Comparison of ENCODE assay signal across 1 cellular context in genomic region chr3:39414421-39414907, GRCh38.
TF ChIP-seq lines count a peak whose summit lies in the region.

No MANE protein-coding gene starts in this region.

TF ChIP-seq in GM12878, 131 proteins besides CTCF, POLR2A, EP300 and RAD21 (continued from another document):
- no peak for TF ChIP-seq ZBTB4 (CRISPR knock-in tag; IDR thresholded peaks at IDR 0.05)
- TF ChIP-seq E2F4 (IDR thresholded peaks at IDR 0.05; ENCODE audit: low read depth, low read length) = no peak
- TF ChIP-seq CREM (IDR thresholded peaks at IDR 0.05; ENCODE audit: low read depth) = no peak
- TF ChIP-seq, protein P1, sequence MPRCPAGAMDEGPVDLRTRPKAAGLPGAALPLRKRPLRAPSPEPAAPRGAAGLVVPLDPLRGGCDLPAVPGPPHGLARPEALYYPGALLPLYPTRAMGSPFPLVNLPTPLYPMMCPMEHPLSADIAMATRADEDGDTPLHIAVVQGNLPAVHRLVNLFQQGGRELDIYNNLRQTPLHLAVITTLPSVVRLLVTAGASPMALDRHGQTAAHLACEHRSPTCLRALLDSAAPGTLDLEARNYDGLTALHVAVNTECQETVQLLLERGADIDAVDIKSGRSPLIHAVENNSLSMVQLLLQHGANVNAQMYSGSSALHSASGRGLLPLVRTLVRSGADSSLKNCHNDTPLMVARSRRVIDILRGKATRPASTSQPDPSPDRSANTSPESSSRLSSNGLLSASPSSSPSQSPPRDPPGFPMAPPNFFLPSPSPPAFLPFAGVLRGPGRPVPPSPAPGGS (IDR thresholded peaks at IDR 0.05; ENCODE audit: borderline replicate concordance, insufficient read depth, low read depth, low read length, poor library complexity, severe bottlenecking) = peak; percentile 35
- TF ChIP-seq, protein P2, sequence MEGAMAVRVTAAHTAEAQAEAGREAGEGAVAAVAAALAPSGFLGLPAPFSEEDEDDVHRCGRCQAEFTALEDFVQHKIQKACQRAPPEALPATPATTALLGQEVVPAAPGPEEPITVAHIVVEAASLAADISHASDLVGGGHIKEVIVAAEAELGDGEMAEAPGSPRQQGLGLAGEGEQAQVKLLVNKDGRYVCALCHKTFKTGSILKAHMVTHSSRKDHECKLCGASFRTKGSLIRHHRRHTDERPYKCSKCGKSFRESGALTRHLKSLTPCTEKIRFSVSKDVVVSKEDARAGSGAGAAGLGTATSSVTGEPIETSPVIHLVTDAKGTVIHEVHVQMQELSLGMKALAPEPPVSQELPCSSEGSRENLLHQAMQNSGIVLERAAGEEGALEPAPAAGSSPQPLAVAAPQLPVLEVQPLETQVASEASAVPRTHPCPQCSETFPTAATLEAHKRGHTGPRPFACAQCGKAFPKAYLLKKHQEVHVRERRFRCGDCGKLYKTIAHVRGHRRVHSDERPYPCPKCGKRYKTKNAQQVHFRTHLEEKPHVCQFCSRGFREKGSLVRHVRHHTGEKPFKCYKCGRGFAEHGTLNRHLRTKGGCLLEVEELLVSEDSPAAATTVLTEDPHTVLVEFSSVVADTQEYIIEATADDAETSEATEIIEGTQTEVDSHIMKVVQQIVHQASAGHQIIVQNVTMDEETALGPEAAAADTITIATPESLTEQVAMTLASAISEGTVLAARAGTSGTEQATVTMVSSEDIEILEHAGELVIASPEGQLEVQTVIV (IDR thresholded peaks at IDR 0.05; ENCODE audit: borderline replicate concordance, partially characterized antibody) = no peak
- TF ChIP-seq IRF3 (IDR thresholded peaks at IDR 0.05) = no peak
TF ChIP-seq in GM12878: peak in this region for 6.
